8 cellular contexts compared by ENCODE assay signal in genomic region chr22:17121235-17122195, GRCh38. TPM values are rescaled to one million over a fixed set of nuclear protein-coding genes. Genes with fewer than 3 reads are reported as not detected.
DNase-seq lines count a peak whose midpoint lies in the region; ATAC-seq, FAIRE-seq and TF ChIP-seq lines count a peak whose summit lies in the region.

Gene TMEM121B, minus strand, starts transcription at chr22:17121360. Its CDS starts 233 bp downstream, at chr22:17121127.

- no peaks in the 10 kb centered on the region for H3K9me3 ChIP-seq in A673 (ENCODE audit: low read depth, low read length, poor library complexity, severe bottlenecking)

- intact Hi-C loops in A673 (cut with micrococcal nuclease; ENCODE audit: unreplicated experiment) = no loop called here
- intact Hi-C loops in cardiac septum (cut with DNase I) = loop anchor here (1.0 to 5.0 kb wide), 4 partner anchors 11 to 49 kb away; partner anchors contain the start of gene HDHD5

- TF ChIP-seq POLR2A in GM12891 (IDR thresholded peaks at IDR 0.05; ENCODE audit: low read depth, low read length) = no peak

- H3K27ac ChIP-seq in A673 (ENCODE audit: low read depth, low read length, poor library complexity, severe bottlenecking) = peak within 1 kb of the TSS; percentile 30

- no peak within 1 kb of the TSS for H3K27ac Mint-ChIP-seq in osteocyte (ENCODE audit: unreplicated experiment)

- H3K27me3 ChIP-seq in A673 (replicated peaks; ENCODE audit: insufficient read depth, low read depth, low read length, poor library complexity) = no peaks in the 10 kb centered on the region

- H3K4me1 Mint-ChIP-seq in osteocyte (ENCODE audit: unreplicated experiment) = peaks cover 5% of the 10 kb centered on the region

- no peaks in the 10 kb centered on the region for H3K36me3 ChIP-seq in A673 (ENCODE audit: insufficient read depth, low read length, poor library complexity, severe bottlenecking)

- H3K4me3 Mint-ChIP-seq in osteocyte (ENCODE audit: unreplicated experiment) = peak within 1 kb of the TSS; percentile 77

- CTCF ChIA-PET in A673 (lab: Charles Lee) = no interaction called here

- peaks cover 26% of the 10 kb centered on the region for H3K27me3 Mint-ChIP-seq in osteocyte (ENCODE audit: unreplicated experiment)

- peak within 1 kb of the TSS; percentile 72 for H3K4me3 ChIP-seq in A673 (ENCODE audit: low read depth, low read length, poor library complexity, severe bottlenecking)

- H3K9me3 Mint-ChIP-seq in osteocyte (ENCODE audit: unreplicated experiment) = no peaks in the 10 kb centered on the region

- TF ChIP-seq CTCF in A673 (conservative IDR thresholded peaks at IDR 0.05; ENCODE audit: low read depth, low read length) (no peak), osteocyte (IDR thresholded peaks at IDR 0.05) (no peak)

- H3K4me1 ChIP-seq in A673 (ENCODE audit: insufficient read depth, low read length, poor library complexity, severe bottlenecking) = no peaks in the 10 kb centered on the region

- BruUV-seq in A673 (replicated peaks; lab: Mats Ljungman, UMichigan) = no TSS peak

- POLR2A ChIA-PET in A673 (lab: Charles Lee; ENCODE audit: low non-redundant PET) = no interaction called here

- H3K36me3 Mint-ChIP-seq in osteocyte (ENCODE audit: unreplicated experiment) = no peaks in the 10 kb centered on the region

- FAIRE-seq in GM12891 (lab: Jason Lieb, UNC) = no peak

- ATAC-seq in GM19328 (IDR thresholded peaks at IDR 0.05; ENCODE audit: unreplicated experiment) (no peak), HG03342 (IDR thresholded peaks at IDR 0.05; ENCODE audit: unreplicated experiment) (no peak)

- DNase-seq in A673 (ENCODE audit: low spot score) = peak; percentile 86
- peak; percentile 46 for DNase-seq in GM12891 (ENCODE audit: insufficient read length, low spot score)
- DNase-seq in NCI-H345 treated with DMSO at 0.1 percent for 48 hours (lab: John Stamatoyannopoulos, UW; ENCODE audit: unreplicated experiment) = peak; percentile 14
- peak; percentile 22 for DNase-seq in activated naive CD4-positive, alpha-beta T cell treated with anti-CD3 and anti-CD28 coated beads, Interleukin-2, amount 50 U/mL, for 16 hours
- DNase-seq in cardiac septum (ENCODE audit: low spot score) = peak; percentile 90
- DNase-seq in osteocyte (ENCODE audit: extremely low spot score, unreplicated experiment) = no peak

TF ChIP-seq in GM12891, 5 proteins besides CTCF, POLR2A, EP300 and RAD21:
- no peak for TF ChIP-seq SPI1 (IDR thresholded peaks at IDR 0.05; ENCODE audit: low read depth, low read length)
TF ChIP-seq in GM12891: peak in this region for 0.

RNA-seq across cellular contexts. Expression of gene TMEM121B, which starts in this region (rescaled TPM):
- 2.5 and 3.0 TPM in 2 replicates for total RNA-seq in A673 (2021)
- polyA plus RNA-seq in GM12891 (2012; ENCODE audit: low read depth, missing spikeins) = 0.08 TPM
- total RNA-seq in cardiac septum = 1.0 TPM
- 0.37 and 0.48 TPM in 2 replicates for total RNA-seq in osteocyte
